20 cellular contexts compared by ENCODE assay signal in genomic region chr5:88542786-88543185, GRCh38.
DNase-seq lines count a peak whose midpoint lies in the region; ATAC-seq, FAIRE-seq and TF ChIP-seq lines count a peak whose summit lies in the region.
"Had no signal": no experiment of that assay in that cellular context is flagged by ENCODE, and none has a peak within 500 bp of the region (broad histone marks: within the 10 kb centered on the region; RNA-seq: fewer than 3 reads in every experiment).

No MANE protein-coding gene starts in this region.

- no peak overlapping the region for H3K4me2 ChIP-seq in astrocyte (ENCODE audit: low read length)

- H3K36me3 Mint-ChIP-seq in astrocyte (ENCODE audit: low read depth, unreplicated experiment): no peaks in the 10 kb centered on the region
- no peaks in the 10 kb centered on the region for H3K36me3 Mint-ChIP-seq in CD4-positive, alpha-beta memory T cell
- H3K36me3 Mint-ChIP-seq: CD8-positive, alpha-beta T cell had no signal

- no peaks in the 10 kb centered on the region for H3K9me3 Mint-ChIP-seq in astrocyte (ENCODE audit: unreplicated experiment)
- peaks cover 0 to 1% (median 0%) of the 10 kb centered on the region in 8 donors for H3K9me3 Mint-ChIP-seq in CD4-positive, alpha-beta memory T cell
- H3K9me3 Mint-ChIP-seq: CD8-positive, alpha-beta T cell had no signal

- no peaks in the 10 kb centered on the region for H4K20me1 ChIP-seq in astrocyte (ENCODE audit: insufficient read depth, low read length)

- no peaks in the 10 kb centered on the region for H3K4me1 Mint-ChIP-seq in astrocyte (ENCODE audit: low read depth, unreplicated experiment)
- no peaks in the 10 kb centered on the region for H3K4me1 Mint-ChIP-seq in CD4-positive, alpha-beta memory T cell

- CTCF ChIA-PET in CD4-positive, alpha-beta memory T cell (lab: Charles Lee; ENCODE audit: partially characterized antibody): no interaction called here

- TF ChIP-seq CTCF in astrocyte (IDR thresholded peaks at IDR 0.05; ENCODE audit: insufficient read depth, low read depth, low read length) (no peak), astrocyte of the spinal cord (IDR thresholded peaks at IDR 0.05; ENCODE audit: low read depth, low read length) (no peak)

- ATAC-seq in HG02870 (IDR thresholded peaks at IDR 0.05; ENCODE audit: unreplicated experiment): no peak
- ATAC-seq: CD8-positive, alpha-beta T cell had no signal

- intact Hi-C loops in CD4-positive, alpha-beta memory T cell (cut with micrococcal nuclease): no loop called here

- DNase-seq in M059J (ENCODE audit: low read depth) (peak; percentile 73), astrocyte (ENCODE audit: low read depth) (peak; percentile 52), astrocyte of the spinal cord (ENCODE audit: low read depth, low spot score) (peak; percentile 32), fibroblast of peridontal ligament (ENCODE audit: extremely low read depth) (peak; percentile 2), NCI-H446 treated with DMSO at 0.1 percent for 48 hours (lab: John Stamatoyannopoulos, UW) (no peak), NAMALWA (ENCODE audit: low spot score) (no peak)
- no peak for DNase-seq in CD4-positive, alpha-beta memory T cell
- DNase-seq: C1 segment of cervical spinal cord; Caco-2; CD8-positive, alpha-beta T cell; DMS153; DND-41; GDM1; GM23248; H7; HCEC 1CT had no signal

- no peak overlapping the region for H3K27ac ChIP-seq in astrocyte (ENCODE audit: low read depth, low read length)
- no peak overlapping the region for H3K27ac ChIP-seq in CD4-positive, alpha-beta memory T cell (ENCODE audit: low read depth, low read length)
- H3K27ac ChIP-seq: GM23248 had no signal

- POLR2A ChIA-PET in CD4-positive, alpha-beta memory T cell (lab: Charles Lee; ENCODE audit: partially characterized antibody): no interaction called here

- no peaks in the 10 kb centered on the region for H3K79me2 ChIP-seq in astrocyte (ENCODE audit: insufficient read depth, low read length)

- H3K36me3 ChIP-seq in astrocyte (ENCODE audit: insufficient read depth, low read length): no peaks in the 10 kb centered on the region
- no peaks in the 10 kb centered on the region for H3K36me3 ChIP-seq in CD4-positive, alpha-beta memory T cell (ENCODE audit: insufficient read depth, low read length)

- peaks cover 14% of the 10 kb centered on the region for H3K27me3 Mint-ChIP-seq in astrocyte (ENCODE audit: low read depth, unreplicated experiment)
- H3K27me3 Mint-ChIP-seq in CD4-positive, alpha-beta memory T cell: peaks cover 5 to 9% of the 10 kb centered on the region in 2 donors

- H3K27me3 ChIP-seq in astrocyte (ENCODE audit: insufficient read depth, low read length): no peaks in the 10 kb centered on the region
- H3K27me3 ChIP-seq in CD4-positive, alpha-beta memory T cell (ENCODE audit: insufficient read depth, low read length): no peaks in the 10 kb centered on the region

- no peak for FAIRE-seq in astrocyte (lab: Jason Lieb, UNC)
- FAIRE-seq: GM12891, GM19239, H1 had no signal

- H3K4me3 ChIP-seq in astrocyte (ENCODE audit: insufficient read depth, low read depth, low read length) (no peak overlapping the region), astrocyte of the spinal cord (ENCODE audit: low read depth, low read length) (no peak overlapping the region)
- H3K4me3 ChIP-seq in CD4-positive, alpha-beta memory T cell (ENCODE audit: low read length in 2 of 2): no peak overlapping the region
- H3K4me3 ChIP-seq: GM23248 had no signal

- H3K9me3 ChIP-seq in astrocyte (ENCODE audit: insufficient read depth, low read depth, low read length): no peaks in the 10 kb centered on the region
- no peaks in the 10 kb centered on the region for H3K9me3 ChIP-seq in CD4-positive, alpha-beta memory T cell (ENCODE audit: control insufficient read depth in 1 of 2, low read length in 2 of 2)
- H3K9me3 ChIP-seq: Caco-2 had no signal

- H3K27ac Mint-ChIP-seq in astrocyte (ENCODE audit: unreplicated experiment): no peak overlapping the region
- H3K27ac Mint-ChIP-seq in CD4-positive, alpha-beta memory T cell: no peak overlapping the region
- H3K27ac Mint-ChIP-seq: CD8-positive, alpha-beta T cell had no signal

- H2AFZ ChIP-seq in astrocyte (ENCODE audit: low read depth, low read length): no peak overlapping the region
- H2AFZ ChIP-seq: GM23248 had no signal

- in situ Hi-C loops in astrocyte of the spinal cord (cut with HindIII; ENCODE audit: low sequenced_read_pairs): no loop called here

- H3K4me1 ChIP-seq in astrocyte (ENCODE audit: insufficient read depth, low read length): peaks cover 9% of the 10 kb centered on the region
- H3K4me1 ChIP-seq in CD4-positive, alpha-beta memory T cell (ENCODE audit: insufficient read depth, low read length): no peaks in the 10 kb centered on the region
- H3K4me1 ChIP-seq: Caco-2 had no signal

- H3K4me3 Mint-ChIP-seq in astrocyte (ENCODE audit: unreplicated experiment): no peak overlapping the region
- H3K4me3 Mint-ChIP-seq in CD4-positive, alpha-beta memory T cell: no peak overlapping the region
- H3K4me3 Mint-ChIP-seq: CD8-positive, alpha-beta T cell had no signal

- no peak overlapping the region for H3K9ac ChIP-seq in astrocyte (ENCODE audit: low read length)
- H3K9ac ChIP-seq: GM23248 had no signal

Comparison
In these comparisons a context has a peak if more than half of its experiments do, and no peak if none do; other contexts are left out.
1. DNase-seq: peak in M059J (single experiment), astrocyte (single experiment), astrocyte of the spinal cord (single experiment) and fibroblast of peridontal ligament (single experiment); none in NCI-H446 treated with DMSO at 0.1 percent for 48 hours (single experiment), CD4-positive, alpha-beta memory T cell (0 of 5) and NAMALWA (single experiment).